ENCODE assay signal across 11 cellular contexts in genomic region chr6:39362487-39362865, GRCh38. TPM values are rescaled to one million over a fixed set of nuclear protein-coding genes. Genes with fewer than 3 reads are reported as not detected.
DNase-seq lines count a peak whose midpoint lies in the region; ATAC-seq and TF ChIP-seq lines count a peak whose summit lies in the region.
"Had no signal": no experiment of that assay in that cellular context is flagged by ENCODE, and none has a peak within 500 bp of the region (broad histone marks: within the 10 kb centered on the region; RNA-seq: fewer than 3 reads in every experiment).

No MANE protein-coding gene starts in this region.

- H3K27ac Mint-ChIP-seq in endodermal cell, result no peak overlapping the region
- H3K27ac Mint-ChIP-seq in naive thymus-derived CD4-positive, alpha-beta T cell, result no peak overlapping the region

- no peak for ATAC-seq in naive thymus-derived CD4-positive, alpha-beta T cell
- ATAC-seq in GM19395 (IDR thresholded peaks at IDR 0.05; ENCODE audit: unreplicated experiment) (no peak), HG02884 (IDR thresholded peaks at IDR 0.05; ENCODE audit: unreplicated experiment) (no peak)

- peaks cover 6% of the 10 kb centered on the region for H3K4me1 Mint-ChIP-seq in endodermal cell
- H3K4me1 Mint-ChIP-seq in naive thymus-derived CD4-positive, alpha-beta T cell, result peaks cover 0 to 6% (median 0%) of the 10 kb centered on the region in 7 donors

- H3K27ac ChIP-seq in endodermal cell (ENCODE audit: low read depth, low read length) (peak overlapping the region; percentile 34), substantia nigra (ENCODE audit: low read depth, low read length, poor library complexity, severe bottlenecking) (peak overlapping the region; percentile 11)
- H3K27ac ChIP-seq in naive thymus-derived CD4-positive, alpha-beta T cell (ENCODE audit: low read depth, low read length), result no peak overlapping the region

- H3K27me3 ChIP-seq in endodermal cell (ENCODE audit: control insufficient read depth, insufficient read depth, low read length, poor library complexity, severe bottlenecking), result no peaks in the 10 kb centered on the region
- H3K27me3 ChIP-seq in naive thymus-derived CD4-positive, alpha-beta T cell (ENCODE audit: control insufficient read depth in 2 of 2, insufficient read depth in 2 of 2, low read length in 2 of 2), result no peaks in the 10 kb centered on the region

- POLR2A ChIA-PET in naive thymus-derived CD4-positive, alpha-beta T cell (lab: Charles Lee), result no interaction called here

- CTCF ChIA-PET in naive thymus-derived CD4-positive, alpha-beta T cell (lab: Charles Lee), result interaction anchor here (0.6 to 1.7 kb wide), 4 partner anchors 9 to 1548 kb away, joined by 3 to 5 read pairs (median 3); no protein-coding TSS in a partner anchor

- no peaks in the 10 kb centered on the region for H3K27me3 Mint-ChIP-seq in endodermal cell (ENCODE audit: insufficient read depth)
- H3K27me3 Mint-ChIP-seq in naive thymus-derived CD4-positive, alpha-beta T cell, result peaks cover 0 to 19% (median 3%) of the 10 kb centered on the region in 5 donors

- 67 to 75% methylated on average over 1 to 3 of the region's 3 CpGs for WGBS in endodermal cell (ENCODE audit: insufficient coverage in 1 of 2, insufficient read length in 1 of 2), 2 experiments

- H3K9me3 Mint-ChIP-seq in endodermal cell, result no peaks in the 10 kb centered on the region
- H3K9me3 Mint-ChIP-seq in naive thymus-derived CD4-positive, alpha-beta T cell, result no peaks in the 10 kb centered on the region

- H3K36me3 Mint-ChIP-seq in endodermal cell (ENCODE audit: low read depth), result no peaks in the 10 kb centered on the region
- no peaks in the 10 kb centered on the region for H3K36me3 Mint-ChIP-seq in naive thymus-derived CD4-positive, alpha-beta T cell

- peak; percentile 6 for TF ChIP-seq CTCF in endodermal cell (conservative IDR thresholded peaks at IDR 0.05)

- no peak overlapping the region for H3K4me3 ChIP-seq in endodermal cell (ENCODE audit: low read length)
- H3K4me3 ChIP-seq in naive thymus-derived CD4-positive, alpha-beta T cell (ENCODE audit: low read length), result no peak overlapping the region

- H3K36me3 ChIP-seq in endodermal cell (ENCODE audit: control insufficient read depth, insufficient read depth, low read length), result no peaks in the 10 kb centered on the region
- H3K36me3 ChIP-seq in naive thymus-derived CD4-positive, alpha-beta T cell (ENCODE audit: control insufficient read depth in 2 of 3, insufficient read depth in 3 of 3, low read length in 3 of 3), result no peaks in the 10 kb centered on the region

- H3K4me1 ChIP-seq in endodermal cell (ENCODE audit: control insufficient read depth, insufficient read depth, low read length), result no peaks in the 10 kb centered on the region
- no peaks in the 10 kb centered on the region for H3K4me1 ChIP-seq in naive thymus-derived CD4-positive, alpha-beta T cell (ENCODE audit: control insufficient read depth in 2 of 2, insufficient read depth in 2 of 2, low read length in 2 of 2)

- intact Hi-C loops in naive thymus-derived CD4-positive, alpha-beta T cell (cut with micrococcal nuclease), result loop anchor here (1.0 to 10.0 kb wide), 4 partner anchors 945 to 1955 kb away; partner anchors contain the start of gene UNC5CL (in 1 of the 2)

- DNase-seq in NCI-H748 (lab: John Stamatoyannopoulos, UW; ENCODE audit: unreplicated experiment) (peak; percentile 53), NCI-H748 treated with DMSO at 0.1 percent for 48 hours (lab: John Stamatoyannopoulos, UW) (no peak), NCI-H2196 (lab: John Stamatoyannopoulos, UW; ENCODE audit: unreplicated experiment) (peak; percentile 33), endodermal cell (peak; percentile 71), substantia nigra (lab: John Stamatoyannopoulos, UW) (peak in 28 of 49 donors; percentile 18 to 75 (median 45))
- no peak for DNase-seq in naive thymus-derived CD4-positive, alpha-beta T cell

- H3K9ac ChIP-seq in endodermal cell (ENCODE audit: extremely low read depth, low read length, poor library complexity, severe bottlenecking), result no peak overlapping the region

- no peaks in the 10 kb centered on the region for H3K9me3 ChIP-seq in endodermal cell (ENCODE audit: control insufficient read depth, low read length)
- no peaks in the 10 kb centered on the region for H3K9me3 ChIP-seq in naive thymus-derived CD4-positive, alpha-beta T cell (ENCODE audit: control insufficient read depth in 2 of 3, low read length in 3 of 3)

- no peak overlapping the region for H3K4me3 Mint-ChIP-seq in endodermal cell
- H3K4me3 Mint-ChIP-seq in naive thymus-derived CD4-positive, alpha-beta T cell, result no peak overlapping the region

RNA-seq across cellular contexts. Expression of gene KCNK16, which starts 40.0 kb away (rescaled TPM):
- not detected for total RNA-seq in endodermal cell
- not detected for polyA plus RNA-seq in endodermal cell (2013, experiment 1 of 2)
- polyA plus RNA-seq in endodermal cell (2013, experiment 2 of 2), result not detected
- not detected for total RNA-seq in naive thymus-derived CD4-positive, alpha-beta T cell
- polyA plus RNA-seq in naive thymus-derived CD4-positive, alpha-beta T cell, result not detected
- total RNA-seq: fibroblast of villous mesenchyme, renal cortical epithelial cell, urinary bladder had no signal
- polyA plus RNA-seq: urinary bladder had no signal

RNA-seq across cellular contexts. Expression of gene KCNK17, which starts 48.3 kb away (rescaled TPM):
- under 1 TPM in 1 of 2 donors, not detected in 1; 0.37 TPM for total RNA-seq in endodermal cell
- polyA plus RNA-seq in endodermal cell (2013, experiment 1 of 2), result 0.14 TPM
- not detected for polyA plus RNA-seq in endodermal cell (2013, experiment 2 of 2)
- under 1 TPM in 1 of 5 experiments, not detected in 4; 0.72 TPM for total RNA-seq in naive thymus-derived CD4-positive, alpha-beta T cell
- polyA plus RNA-seq in naive thymus-derived CD4-positive, alpha-beta T cell, result not detected
- total RNA-seq: fibroblast of villous mesenchyme, renal cortical epithelial cell had no signal

Comparison
In these comparisons a context has a peak if more than half of its experiments do, and no peak if none do; other contexts are left out.
1. DNase-seq: peak in NCI-H748 (single experiment), NCI-H2196 (single experiment), endodermal cell (single experiment) and substantia nigra (28 of 49); none in NCI-H748 treated with DMSO at 0.1 percent for 48 hours (single experiment) and naive thymus-derived CD4-positive, alpha-beta T cell (0 of 9).